In genomic region chr22:37273126-37273845, GRCh38 we compare ENCODE assay signal across 10 cellular contexts. TPM values are rescaled to one million over a fixed set of nuclear protein-coding genes. Genes with fewer than 3 reads are reported as not detected.
DNase-seq lines count a peak whose midpoint lies in the region; ATAC-seq and TF ChIP-seq lines count a peak whose summit lies in the region.
"Had no signal": no experiment of that assay in that cellular context is flagged by ENCODE, and none has a peak within 500 bp of the region (broad histone marks: within the 10 kb centered on the region; RNA-seq: fewer than 3 reads in every experiment).

No MANE protein-coding gene starts in this region.

- no peaks in the 10 kb centered on the region for H3K79me2 ChIP-seq in OCI-LY7 (ENCODE audit: insufficient read depth, low read depth, low read length)

- peak overlapping the region; percentile 77 for H3K27ac Mint-ChIP-seq in activated CD4-positive, alpha-beta T cell treated with anti-CD3 and anti-CD28 coated beads, Interleukin-2, amount 10 ng/mL, durations not matched to agents 24 days and 14 days

- peaks cover 58% of the 10 kb centered on the region for H3K4me1 ChIP-seq in OCI-LY7 (ENCODE audit: insufficient read depth, low read length, poor library complexity, severe bottlenecking)

- H4K20me1 ChIP-seq in OCI-LY7 (ENCODE audit: insufficient read depth, low read length) = no peaks in the 10 kb centered on the region

- ATAC-seq in HG03354 (IDR thresholded peaks at IDR 0.05; ENCODE audit: poor library complexity, severe bottlenecking, unreplicated experiment) = no peak

- no TSS peak for BruUV-seq in OCI-LY7 (replicated peaks; lab: Mats Ljungman, UMichigan)

- H3K27me3 Mint-ChIP-seq in activated CD4-positive, alpha-beta T cell treated with anti-CD3 and anti-CD28 coated beads, Interleukin-2, amount 10 ng/mL, durations not matched to agents 24 days and 14 days = no peaks in the 10 kb centered on the region

- no peak for TF ChIP-seq CTCF in OCI-LY7 (conservative IDR thresholded peaks at IDR 0.05; ENCODE audit: low read length)

- H2AFZ ChIP-seq in OCI-LY7 (ENCODE audit: low read length) = peak overlapping the region; percentile 24; the same call in 1 of the 2 replicates

- intact Hi-C loops in activated CD4-positive, alpha-beta T cell treated with anti-CD3 and anti-CD28 coated beads, Interleukin-2, amount 10 ng/mL, durations not matched to agents 24 days and 14 days (cut with micrococcal nuclease) = loop anchor here (1.0 to 5.0 kb wide), 2 partner anchors 9 to 41 kb away; partner anchors contain the start of gene CYTH4
- intact Hi-C loops in OCI-LY7 (cut with micrococcal nuclease; ENCODE audit: unreplicated experiment) = no loop called here

- peak overlapping the region; percentile 60 for H3K4me2 ChIP-seq in OCI-LY7 (ENCODE audit: low read length)

- H3K36me3 Mint-ChIP-seq in activated CD4-positive, alpha-beta T cell treated with anti-CD3 and anti-CD28 coated beads, Interleukin-2, amount 10 ng/mL, durations not matched to agents 24 days and 14 days (ENCODE audit: low read depth) = peaks cover 2% of the 10 kb centered on the region

- H3K9me2 ChIP-seq in OCI-LY7 (ENCODE audit: insufficient read depth, low read length) = no peaks in the 10 kb centered on the region

- peak overlapping the region; percentile 34 for H3K4me3 Mint-ChIP-seq in activated CD4-positive, alpha-beta T cell treated with anti-CD3 and anti-CD28 coated beads, Interleukin-2, amount 10 ng/mL, durations not matched to agents 24 days and 14 days

- no peak overlapping the region for H3K4me3 ChIP-seq in OCI-LY7 (ENCODE audit: low read depth, low read length, poor library complexity, severe bottlenecking)

- H3K9me3 ChIP-seq in OCI-LY7 (ENCODE audit: low read length) = no peaks in the 10 kb centered on the region

- CTCF ChIA-PET in OCI-LY7 (lab: Charles Lee; ENCODE audit: unreplicated experiment) = no interaction called here

- no peaks in the 10 kb centered on the region for H3K9me3 Mint-ChIP-seq in activated CD4-positive, alpha-beta T cell treated with anti-CD3 and anti-CD28 coated beads, Interleukin-2, amount 10 ng/mL, durations not matched to agents 24 days and 14 days

- H3K36me3 ChIP-seq in OCI-LY7 (ENCODE audit: insufficient read depth, low read length) = no peaks in the 10 kb centered on the region

- peaks cover 52% of the 10 kb centered on the region for H3K4me1 Mint-ChIP-seq in activated CD4-positive, alpha-beta T cell treated with anti-CD3 and anti-CD28 coated beads, Interleukin-2, amount 10 ng/mL, durations not matched to agents 24 days and 14 days

- POLR2A ChIA-PET in OCI-LY7 (lab: Charles Lee) = no interaction called here

- DNase-seq in activated CD4-positive, alpha-beta T cell treated with anti-CD3 and anti-CD28 coated beads, Interleukin-2, amount 10 ng/mL, durations not matched to agents 24 days and 14 days = peak; percentile 72
- no peak for DNase-seq in activated CD4-positive, alpha-beta T cell treated with anti-CD3 and anti-CD28 coated beads for 4 hours
- DNase-seq in OCI-LY7 (ENCODE audit: low spot score) = no peak
- DNase-seq in dedifferentiated amniotic fluid mesenchymal stem cell (ENCODE audit: extremely low spot score) = peak; percentile 49
- peak; percentile 65 for DNase-seq in stimulated activated CD8-positive, alpha-beta memory T cell treated with anti-CD3 and anti-CD28 coated beads, Interleukin-4, amount 100 ng/mL, for 48 hours
- DNase-seq in NCI-H2196 (lab: John Stamatoyannopoulos, UW; ENCODE audit: unreplicated experiment) = no peak
- DNase-seq in NK-92 treated with Interleukin-12 subunit alpha and Interleukin-12 subunit beta, amount 100 ng/mL, for 24 hours (lab: John Stamatoyannopoulos, UW) = no peak
- DNase-seq: amygdala had no signal

- H3K27ac ChIP-seq in OCI-LY7 (ENCODE audit: low read depth, low read length, poor library complexity, severe bottlenecking) = no peak overlapping the region

RNA-seq across cellular contexts. Expression of gene CYTH4, which starts 9.0 kb away (rescaled TPM):
- total RNA-seq in activated CD4-positive, alpha-beta T cell treated with anti-CD3 and anti-CD28 coated beads, Interleukin-2, amount 10 ng/mL, durations not matched to agents 24 days and 14 days = 43.5 and 44.9 TPM in 2 replicates
- total RNA-seq in OCI-LY7 (2014; rRNA removed; shearing (Covaris generic)) = 20.6 and 35.0 TPM in 2 replicates
- 24.8 and 28.1 TPM in 2 replicates for total RNA-seq in OCI-LY7 (2022)
- total RNA-seq: osteocyte had no signal

RNA-seq across cellular contexts. Expression of gene RAC2, which starts 29.2 kb away (rescaled TPM):
- 519 and 540 TPM in 2 replicates for total RNA-seq in activated CD4-positive, alpha-beta T cell treated with anti-CD3 and anti-CD28 coated beads, Interleukin-2, amount 10 ng/mL, durations not matched to agents 24 days and 14 days
- 91.5 and 142 TPM in 2 replicates for total RNA-seq in OCI-LY7 (2014; rRNA removed; shearing (Covaris generic))
- total RNA-seq in OCI-LY7 (2022) = 321 and 331 TPM in 2 replicates
- total RNA-seq: osteocyte had no signal

Comparison
In these comparisons a context has a peak if more than half of its experiments do, and no peak if none do; other contexts are left out.
1. DNase-seq: peak in activated CD4-positive, alpha-beta T cell treated with anti-CD3 and anti-CD28 coated beads, Interleukin-2, amount 10 ng/mL, durations not matched to agents 24 days and 14 days (single experiment), dedifferentiated amniotic fluid mesenchymal stem cell (single experiment) and stimulated activated CD8-positive, alpha-beta memory T cell treated with anti-CD3 and anti-CD28 coated beads, Interleukin-4, amount 100 ng/mL, for 48 hours (single experiment); none in activated CD4-positive, alpha-beta T cell treated with anti-CD3 and anti-CD28 coated beads for 4 hours (0 of 2), OCI-LY7 (single experiment), NCI-H2196 (single experiment) and NK-92 treated with Interleukin-12 subunit alpha and Interleukin-12 subunit beta, amount 100 ng/mL, for 24 hours (single experiment).